1 cellular context compared by ENCODE assay signal in the genomic region with DNA sequence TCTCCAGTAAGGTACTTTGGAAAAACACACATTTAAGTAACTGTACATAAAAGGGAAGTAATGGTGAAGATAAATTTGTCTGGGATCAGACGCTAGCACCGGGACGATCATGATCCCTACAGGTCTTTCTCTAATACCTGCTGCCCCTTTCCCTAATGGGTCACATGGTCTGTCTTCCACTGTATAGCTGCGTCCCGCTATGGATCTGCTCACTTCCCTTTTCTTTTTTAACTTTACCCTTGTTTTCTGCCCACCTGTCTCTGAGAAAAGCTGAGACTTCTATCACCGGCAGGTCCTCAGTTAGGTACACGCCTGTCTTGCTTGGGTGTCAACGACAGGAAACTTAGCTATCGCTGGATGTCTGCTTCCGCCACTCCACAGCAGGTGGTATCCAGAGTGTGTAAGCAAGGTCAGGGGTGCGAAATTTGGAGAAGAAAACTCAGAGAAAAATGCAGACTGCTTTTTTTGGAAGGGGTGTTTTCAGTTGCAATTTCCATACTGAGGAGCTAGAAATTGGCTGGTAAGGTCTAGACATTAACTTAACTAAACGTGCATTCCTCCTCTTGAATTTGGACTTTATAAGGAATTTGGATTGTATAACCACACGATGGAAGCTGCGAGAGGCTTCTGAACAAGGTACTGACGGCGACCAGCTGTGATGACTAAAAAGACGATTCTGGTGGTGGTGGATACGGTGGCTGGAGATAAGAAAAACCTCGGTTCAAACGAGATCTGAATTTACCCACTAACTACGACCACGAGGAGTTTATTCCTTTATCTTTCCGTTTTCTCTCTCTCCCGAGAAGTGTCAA.
TF ChIP-seq lines count a peak whose summit lies in the region.

No MANE protein-coding gene starts in this region.

TF ChIP-seq in K562, 482 proteins besides CTCF, POLR2A, EP300 and RAD21 (continued from another document and continues in another):
- TF ChIP-seq, protein P1, sequence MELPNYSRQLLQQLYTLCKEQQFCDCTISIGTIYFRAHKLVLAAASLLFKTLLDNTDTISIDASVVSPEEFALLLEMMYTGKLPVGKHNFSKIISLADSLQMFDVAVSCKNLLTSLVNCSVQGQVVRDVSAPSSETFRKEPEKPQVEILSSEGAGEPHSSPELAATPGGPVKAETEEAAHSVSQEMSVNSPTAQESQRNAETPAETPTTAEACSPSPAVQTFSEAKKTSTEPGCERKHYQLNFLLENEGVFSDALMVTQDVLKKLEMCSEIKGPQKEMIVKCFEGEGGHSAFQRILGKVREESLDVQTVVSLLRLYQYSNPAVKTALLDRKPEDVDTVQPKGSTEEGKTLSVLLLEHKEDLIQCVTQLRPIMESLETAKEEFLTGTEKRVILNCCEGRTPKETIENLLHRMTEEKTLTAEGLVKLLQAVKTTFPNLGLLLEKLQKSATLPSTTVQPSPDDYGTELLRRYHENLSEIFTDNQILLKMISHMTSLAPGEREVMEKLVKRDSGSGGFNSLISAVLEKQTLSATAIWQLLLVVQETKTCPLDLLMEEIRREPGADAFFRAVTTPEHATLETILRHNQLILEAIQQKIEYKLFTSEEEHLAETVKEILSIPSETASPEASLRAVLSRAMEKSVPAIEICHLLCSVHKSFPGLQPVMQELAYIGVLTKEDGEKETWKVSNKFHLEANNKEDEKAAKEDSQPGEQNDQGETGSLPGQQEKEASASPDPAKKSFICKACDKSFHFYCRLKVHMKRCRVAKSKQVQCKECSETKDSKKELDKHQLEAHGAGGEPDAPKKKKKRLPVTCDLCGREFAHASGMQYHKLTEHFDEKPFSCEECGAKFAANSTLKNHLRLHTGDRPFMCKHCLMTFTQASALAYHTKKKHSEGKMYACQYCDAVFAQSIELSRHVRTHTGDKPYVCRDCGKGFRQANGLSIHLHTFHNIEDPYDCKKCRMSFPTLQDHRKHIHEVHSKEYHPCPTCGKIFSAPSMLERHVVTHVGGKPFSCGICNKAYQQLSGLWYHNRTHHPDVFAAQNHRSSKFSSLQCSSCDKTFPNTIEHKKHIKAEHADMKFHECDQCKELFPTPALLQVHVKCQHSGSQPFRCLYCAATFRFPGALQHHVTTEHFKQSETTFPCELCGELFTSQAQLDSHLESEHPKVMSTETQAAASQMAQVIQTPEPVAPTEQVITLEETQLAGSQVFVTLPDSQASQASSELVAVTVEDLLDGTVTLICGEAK (IDR thresholded peaks at IDR 0.05) = peak; percentile 53
- TF ChIP-seq, protein P1 (CRISPR knock-in tag; IDR thresholded peaks at IDR 0.05) = no peak
- TF ChIP-seq MEIS2 (IDR thresholded peaks at IDR 0.05; ENCODE audit: partially characterized antibody) (peak; percentile 13), PURB (CRISPR knock-in tag; IDR thresholded peaks at IDR 0.05; ENCODE audit: low read depth) (no peak), HEY1 (CRISPR knock-in tag; IDR thresholded peaks at IDR 0.05; ENCODE audit: borderline replicate concordance) (peak; percentile 7; the same call in 1 of the 2 replicates), KLF10 (CRISPR knock-in tag; IDR thresholded peaks at IDR 0.05) (no peak), NCOR1 (IDR thresholded peaks at IDR 0.05) (peak; percentile 36), RAD51 (IDR thresholded peaks at IDR 0.05; ENCODE audit: borderline replicate concordance, low read depth) (peak; percentile 55), ZNF133 (CRISPR knock-in tag; IDR thresholded peaks at IDR 0.05) (no peak), HDAC8 (tag; IDR thresholded peaks at IDR 0.05) (no peak), ZNF584 (CRISPR knock-in tag; IDR thresholded peaks at IDR 0.05; ENCODE audit: low read depth) (0 out of 2 replicates have a peak, but pooled peaks have one; percentile 11), PYGO2 (tag; IDR thresholded peaks at IDR 0.05) (no peak), ZNF24 (IDR thresholded peaks at IDR 0.05) (no peak), CBX3 (IDR thresholded peaks at IDR 0.05; ENCODE audit: borderline replicate concordance in 1 of 2, low read length in 2 of 2) (peak in 1 of 2 experiments; percentile 9; a peak in 1 of 3 replicates), ZNF197 (CRISPR knock-in tag; IDR thresholded peaks at IDR 0.05; ENCODE audit: low read depth) (0 out of 2 replicates have a peak, but pooled peaks have one; percentile 12), ARID1B (IDR thresholded peaks at IDR 0.05) (peak; percentile 68), HSF4 (CRISPR knock-in tag; IDR thresholded peaks at IDR 0.05; ENCODE audit: borderline replicate concordance) (peak; percentile 10; the same call in 1 of the 2 replicates), TCF7L2 (IDR thresholded peaks at IDR 0.05; ENCODE audit: low read depth, low read length) (no peak), ZC3H4 (CRISPR knock-in tag; IDR thresholded peaks at IDR 0.05; ENCODE audit: borderline replicate concordance) (no peak), MEF2D (tag; conservative IDR thresholded peaks at IDR 0.05; ENCODE audit: low read depth) (peak; percentile 28; the same call in 1 of the 2 replicates), ARNT (IDR thresholded peaks at IDR 0.05) (peak in 1 of 2 experiments; percentile 43; a peak in 1 of 4 replicates), DPF2 (IDR thresholded peaks at IDR 0.05) (peak; percentile 60), TSC22D4 (tag; IDR thresholded peaks at IDR 0.05) (no peak)
- TF ChIP-seq, protein P2, sequence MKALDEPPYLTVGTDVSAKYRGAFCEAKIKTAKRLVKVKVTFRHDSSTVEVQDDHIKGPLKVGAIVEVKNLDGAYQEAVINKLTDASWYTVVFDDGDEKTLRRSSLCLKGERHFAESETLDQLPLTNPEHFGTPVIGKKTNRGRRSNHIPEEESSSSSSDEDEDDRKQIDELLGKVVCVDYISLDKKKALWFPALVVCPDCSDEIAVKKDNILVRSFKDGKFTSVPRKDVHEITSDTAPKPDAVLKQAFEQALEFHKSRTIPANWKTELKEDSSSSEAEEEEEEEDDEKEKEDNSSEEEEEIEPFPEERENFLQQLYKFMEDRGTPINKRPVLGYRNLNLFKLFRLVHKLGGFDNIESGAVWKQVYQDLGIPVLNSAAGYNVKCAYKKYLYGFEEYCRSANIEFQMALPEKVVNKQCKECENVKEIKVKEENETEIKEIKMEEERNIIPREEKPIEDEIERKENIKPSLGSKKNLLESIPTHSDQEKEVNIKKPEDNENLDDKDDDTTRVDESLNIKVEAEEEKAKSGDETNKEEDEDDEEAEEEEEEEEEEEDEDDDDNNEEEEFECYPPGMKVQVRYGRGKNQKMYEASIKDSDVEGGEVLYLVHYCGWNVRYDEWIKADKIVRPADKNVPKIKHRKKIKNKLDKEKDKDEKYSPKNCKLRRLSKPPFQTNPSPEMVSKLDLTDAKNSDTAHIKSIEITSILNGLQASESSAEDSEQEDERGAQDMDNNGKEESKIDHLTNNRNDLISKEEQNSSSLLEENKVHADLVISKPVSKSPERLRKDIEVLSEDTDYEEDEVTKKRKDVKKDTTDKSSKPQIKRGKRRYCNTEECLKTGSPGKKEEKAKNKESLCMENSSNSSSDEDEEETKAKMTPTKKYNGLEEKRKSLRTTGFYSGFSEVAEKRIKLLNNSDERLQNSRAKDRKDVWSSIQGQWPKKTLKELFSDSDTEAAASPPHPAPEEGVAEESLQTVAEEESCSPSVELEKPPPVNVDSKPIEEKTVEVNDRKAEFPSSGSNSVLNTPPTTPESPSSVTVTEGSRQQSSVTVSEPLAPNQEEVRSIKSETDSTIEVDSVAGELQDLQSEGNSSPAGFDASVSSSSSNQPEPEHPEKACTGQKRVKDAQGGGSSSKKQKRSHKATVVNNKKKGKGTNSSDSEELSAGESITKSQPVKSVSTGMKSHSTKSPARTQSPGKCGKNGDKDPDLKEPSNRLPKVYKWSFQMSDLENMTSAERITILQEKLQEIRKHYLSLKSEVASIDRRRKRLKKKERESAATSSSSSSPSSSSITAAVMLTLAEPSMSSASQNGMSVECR (CRISPR knock-in tag; IDR thresholded peaks at IDR 0.05) = peak; percentile 5; the same call in 1 of the 2 replicates
- TF ChIP-seq, protein P3, sequence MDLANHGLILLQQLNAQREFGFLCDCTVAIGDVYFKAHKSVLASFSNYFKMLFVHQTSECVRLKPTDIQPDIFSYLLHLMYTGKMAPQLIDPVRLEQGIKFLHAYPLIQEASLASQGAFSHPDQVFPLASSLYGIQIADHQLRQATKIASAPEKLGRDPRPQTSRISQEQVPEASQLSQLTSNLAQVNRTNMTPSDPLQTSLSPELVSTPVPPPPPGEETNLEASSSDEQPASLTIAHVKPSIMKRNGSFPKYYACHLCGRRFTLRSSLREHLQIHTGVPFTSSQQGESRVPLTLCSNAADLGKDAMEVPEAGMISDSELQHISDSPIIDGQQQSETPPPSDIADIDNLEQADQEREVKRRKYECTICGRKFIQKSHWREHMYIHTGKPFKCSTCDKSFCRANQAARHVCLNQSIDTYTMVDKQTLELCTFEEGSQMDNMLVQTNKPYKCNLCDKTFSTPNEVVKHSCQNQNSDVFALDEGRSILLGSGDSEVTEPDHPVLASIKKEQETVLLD (IDR thresholded peaks at IDR 0.05) = no peak
- TF ChIP-seq, protein P4, sequence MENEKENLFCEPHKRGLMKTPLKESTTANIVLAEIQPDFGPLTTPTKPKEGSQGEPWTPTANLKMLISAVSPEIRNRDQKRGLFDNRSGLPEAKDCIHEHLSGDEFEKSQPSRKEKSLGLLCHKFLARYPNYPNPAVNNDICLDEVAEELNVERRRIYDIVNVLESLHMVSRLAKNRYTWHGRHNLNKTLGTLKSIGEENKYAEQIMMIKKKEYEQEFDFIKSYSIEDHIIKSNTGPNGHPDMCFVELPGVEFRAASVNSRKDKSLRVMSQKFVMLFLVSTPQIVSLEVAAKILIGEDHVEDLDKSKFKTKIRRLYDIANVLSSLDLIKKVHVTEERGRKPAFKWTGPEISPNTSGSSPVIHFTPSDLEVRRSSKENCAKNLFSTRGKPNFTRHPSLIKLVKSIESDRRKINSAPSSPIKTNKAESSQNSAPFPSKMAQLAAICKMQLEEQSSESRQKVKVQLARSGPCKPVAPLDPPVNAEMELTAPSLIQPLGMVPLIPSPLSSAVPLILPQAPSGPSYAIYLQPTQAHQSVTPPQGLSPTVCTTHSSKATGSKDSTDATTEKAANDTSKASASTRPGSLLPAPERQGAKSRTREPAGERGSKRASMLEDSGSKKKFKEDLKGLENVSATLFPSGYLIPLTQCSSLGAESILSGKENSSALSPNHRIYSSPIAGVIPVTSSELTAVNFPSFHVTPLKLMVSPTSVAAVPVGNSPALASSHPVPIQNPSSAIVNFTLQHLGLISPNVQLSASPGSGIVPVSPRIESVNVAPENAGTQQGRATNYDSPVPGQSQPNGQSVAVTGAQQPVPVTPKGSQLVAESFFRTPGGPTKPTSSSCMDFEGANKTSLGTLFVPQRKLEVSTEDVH (IDR thresholded peaks at IDR 0.05; ENCODE audit: low read depth, partially characterized antibody) = no peak
- TF ChIP-seq, protein P5, sequence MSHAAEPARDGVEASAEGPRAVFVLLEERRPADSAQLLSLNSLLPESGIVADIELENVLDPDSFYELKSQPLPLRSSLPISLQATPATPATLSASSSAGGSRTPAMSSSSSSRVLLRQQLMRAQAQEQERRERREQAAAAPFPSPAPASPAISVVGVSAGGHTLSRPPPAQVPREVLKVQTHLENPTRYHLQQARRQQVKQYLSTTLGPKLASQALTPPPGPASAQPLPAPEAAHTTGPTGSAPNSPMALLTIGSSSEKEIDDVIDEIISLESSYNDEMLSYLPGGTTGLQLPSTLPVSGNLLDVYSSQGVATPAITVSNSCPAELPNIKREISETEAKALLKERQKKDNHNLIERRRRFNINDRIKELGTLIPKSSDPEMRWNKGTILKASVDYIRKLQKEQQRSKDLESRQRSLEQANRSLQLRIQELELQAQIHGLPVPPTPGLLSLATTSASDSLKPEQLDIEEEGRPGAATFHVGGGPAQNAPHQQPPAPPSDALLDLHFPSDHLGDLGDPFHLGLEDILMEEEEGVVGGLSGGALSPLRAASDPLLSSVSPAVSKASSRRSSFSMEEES (CRISPR knock-in tag; IDR thresholded peaks at IDR 0.05) = peak; percentile 58
- TF ChIP-seq, protein P6, sequence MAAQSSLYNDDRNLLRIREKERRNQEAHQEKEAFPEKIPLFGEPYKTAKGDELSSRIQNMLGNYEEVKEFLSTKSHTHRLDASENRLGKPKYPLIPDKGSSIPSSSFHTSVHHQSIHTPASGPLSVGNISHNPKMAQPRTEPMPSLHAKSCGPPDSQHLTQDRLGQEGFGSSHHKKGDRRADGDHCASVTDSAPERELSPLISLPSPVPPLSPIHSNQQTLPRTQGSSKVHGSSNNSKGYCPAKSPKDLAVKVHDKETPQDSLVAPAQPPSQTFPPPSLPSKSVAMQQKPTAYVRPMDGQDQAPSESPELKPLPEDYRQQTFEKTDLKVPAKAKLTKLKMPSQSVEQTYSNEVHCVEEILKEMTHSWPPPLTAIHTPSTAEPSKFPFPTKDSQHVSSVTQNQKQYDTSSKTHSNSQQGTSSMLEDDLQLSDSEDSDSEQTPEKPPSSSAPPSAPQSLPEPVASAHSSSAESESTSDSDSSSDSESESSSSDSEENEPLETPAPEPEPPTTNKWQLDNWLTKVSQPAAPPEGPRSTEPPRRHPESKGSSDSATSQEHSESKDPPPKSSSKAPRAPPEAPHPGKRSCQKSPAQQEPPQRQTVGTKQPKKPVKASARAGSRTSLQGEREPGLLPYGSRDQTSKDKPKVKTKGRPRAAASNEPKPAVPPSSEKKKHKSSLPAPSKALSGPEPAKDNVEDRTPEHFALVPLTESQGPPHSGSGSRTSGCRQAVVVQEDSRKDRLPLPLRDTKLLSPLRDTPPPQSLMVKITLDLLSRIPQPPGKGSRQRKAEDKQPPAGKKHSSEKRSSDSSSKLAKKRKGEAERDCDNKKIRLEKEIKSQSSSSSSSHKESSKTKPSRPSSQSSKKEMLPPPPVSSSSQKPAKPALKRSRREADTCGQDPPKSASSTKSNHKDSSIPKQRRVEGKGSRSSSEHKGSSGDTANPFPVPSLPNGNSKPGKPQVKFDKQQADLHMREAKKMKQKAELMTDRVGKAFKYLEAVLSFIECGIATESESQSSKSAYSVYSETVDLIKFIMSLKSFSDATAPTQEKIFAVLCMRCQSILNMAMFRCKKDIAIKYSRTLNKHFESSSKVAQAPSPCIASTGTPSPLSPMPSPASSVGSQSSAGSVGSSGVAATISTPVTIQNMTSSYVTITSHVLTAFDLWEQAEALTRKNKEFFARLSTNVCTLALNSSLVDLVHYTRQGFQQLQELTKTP (IDR thresholded peaks at IDR 0.05; ENCODE audit: low read depth in 1 of 2, partially characterized antibody in 2 of 2) = peak in 1 of 2 experiments; percentile 58
